ENCODE assay signal across 27 cellular contexts in genomic region chr11:112103446-112103845, GRCh38.
"Had no signal": no experiment of that assay in that cellular context is flagged by ENCODE, and none has a peak within 500 bp of the region (broad histone marks: within the 10 kb centered on the region; RNA-seq: fewer than 3 reads in every experiment).

No MANE protein-coding gene starts in this region.

- H3K4me3 Mint-ChIP-seq: activated CD8-positive, alpha-beta T cell treated with anti-CD3 and anti-CD28 coated beads for 36 hours; naive thymus-derived CD8-positive, alpha-beta T cell; neural crest cell; stimulated activated memory B cell treated with anti-CD40 and anti-IgM and Interleukin-4, amounts not matched to agents 10 μg/mL and 1 μg/mL and 100 μg/mL, for 72 hours; WTC11 had no signal

- H3K36me3 Mint-ChIP-seq: activated naive CD4-positive, alpha-beta T cell treated with anti-CD3 and anti-CD28 coated beads, Interleukin-2, amount 50 U/mL, for 72 hours; WTC11 had no signal

- H3K27ac Mint-ChIP-seq: activated CD8-positive, alpha-beta T cell treated with anti-CD3 and anti-CD28 coated beads for 36 hours; activated naive CD4-positive, alpha-beta T cell treated with anti-CD3 and anti-CD28 coated beads, Interleukin-2, amount 50 U/mL, for 72 hours; activated T-helper 2 cell treated with anti-CD3 and anti-CD28 coated beads, Interferon-gamma antibody, Interleukin-2, Interleukin-4, amounts not matched to agents 10 μg/mL and 5 μg/mL and 100 μg/mL, durations not matched to agents 14 hours and 24 hours and 36 hours; naive thymus-derived CD8-positive, alpha-beta T cell; stimulated activated memory B cell treated with anti-CD40 and anti-IgM and Interleukin-4, amounts not matched to agents 10 μg/mL and 1 μg/mL and 100 μg/mL, for 72 hours; WTC11 had no signal

- ATAC-seq: activated CD8-positive, alpha-beta T cell treated with anti-CD3 and anti-CD28 coated beads for 36 hours; activated naive CD4-positive, alpha-beta T cell treated with anti-CD3 and anti-CD28 coated beads, Interleukin-2, amount 50 U/mL, for 72 hours; gastrocnemius medialis; left lung; naive thymus-derived CD8-positive, alpha-beta T cell; stimulated activated memory B cell treated with anti-CD40 and anti-IgM and Interleukin-4, amounts not matched to agents 10 μg/mL and 1 μg/mL and 100 μg/mL, for 72 hours; WTC11 had no signal

- H3K9me3 Mint-ChIP-seq: activated CD8-positive, alpha-beta T cell treated with anti-CD3 and anti-CD28 coated beads for 36 hours; activated naive CD4-positive, alpha-beta T cell treated with anti-CD3 and anti-CD28 coated beads, Interleukin-2, amount 50 U/mL, for 72 hours; activated T-helper 2 cell treated with anti-CD3 and anti-CD28 coated beads, Interferon-gamma antibody, Interleukin-2, Interleukin-4, amounts not matched to agents 10 μg/mL and 5 μg/mL and 100 μg/mL, durations not matched to agents 14 hours and 24 hours and 36 hours; naive thymus-derived CD8-positive, alpha-beta T cell; neural crest cell; stimulated activated memory B cell treated with anti-CD40 and anti-IgM and Interleukin-4, amounts not matched to agents 10 μg/mL and 1 μg/mL and 100 μg/mL, for 72 hours; WTC11 had no signal

- DNase-seq: activated CD4-positive, alpha-beta T cell treated with anti-CD3 and anti-CD28 coated beads for 1 hour; activated CD4-positive, alpha-beta T cell treated with anti-CD3 and anti-CD28 coated beads, Interleukin-2, amount 50 U/mL, for 1 hour; activated CD8-positive, alpha-beta T cell treated with anti-CD3 and anti-CD28 coated beads for 36 hours; activated naive CD4-positive, alpha-beta T cell; activated T-cell treated with anti-CD3 and anti-CD28 coated beads, Interleukin-2, amount 50 U/mL, for 48 hours; central memory CD4-positive, alpha-beta T cell; dermis blood vessel endothelial cell; effector CD8-positive, alpha-beta T cell; gastrocnemius medialis; glutamatergic neuron; left lung; lower lobe of right lung; mesenchymal stem cell; naive thymus-derived CD8-positive, alpha-beta T cell; nucleus accumbens; stimulated activated CD4-positive, alpha-beta T cell treated with anti-CD3 and anti-CD28 coated beads, Interleukin-1b, Interleukin-23, amount 100 ng/mL, for 48 hours; stimulated activated CD4-positive, alpha-beta T cell treated with anti-CD3 and anti-CD28 coated beads, Interleukin-4, amount 100 ng/mL, for 4 hours; stimulated activated CD8-positive, alpha-beta memory T cell treated with anti-CD3 and anti-CD28 coated beads, Interleukin-4, amount 100 ng/mL, for 48 hours; stomach; T1000; thyroid gland; upper lobe of left lung had no signal

- H3K27me3 Mint-ChIP-seq: activated CD8-positive, alpha-beta T cell treated with anti-CD3 and anti-CD28 coated beads for 36 hours; naive thymus-derived CD8-positive, alpha-beta T cell; stimulated activated memory B cell treated with anti-CD40 and anti-IgM and Interleukin-4, amounts not matched to agents 10 μg/mL and 1 μg/mL and 100 μg/mL, for 72 hours had no signal

- H3K4me1 Mint-ChIP-seq: neural crest cell, WTC11 had no signal
